12 cellular contexts compared by ENCODE assay signal in the genomic region with DNA sequence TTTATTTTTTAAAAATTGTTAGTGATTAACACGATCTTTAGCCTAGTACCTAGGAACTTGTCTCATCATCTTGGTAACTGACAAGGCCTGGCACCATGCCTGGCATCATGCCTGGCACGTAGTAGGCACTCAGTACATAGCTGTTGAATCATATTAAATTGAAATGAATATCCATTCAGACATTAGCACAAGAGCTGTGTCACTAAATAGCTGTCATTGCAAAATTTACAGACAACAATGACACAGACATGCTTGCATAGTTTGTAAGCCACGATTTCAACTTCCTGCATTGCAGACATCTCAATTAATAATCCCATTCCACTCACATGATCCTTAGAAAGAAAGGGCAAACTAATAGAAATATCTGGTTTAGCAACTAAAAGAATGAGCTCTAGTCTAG. TPM values are rescaled to one million over a fixed set of nuclear protein-coding genes. Genes with fewer than 3 reads are reported as not detected.
DNase-seq lines count a peak whose midpoint lies in the region; ATAC-seq, FAIRE-seq and TF ChIP-seq lines count a peak whose summit lies in the region.
"Had no signal": no experiment of that assay in that cellular context is flagged by ENCODE, and none has a peak within 500 bp of the region (broad histone marks: within the 10 kb centered on the region; RNA-seq: fewer than 3 reads in every experiment).

No MANE protein-coding gene starts in this region.

- no peak overlapping the region for H4K91ac ChIP-seq in mesenchymal stem cell (ENCODE audit: low read length)

- H2BK5ac ChIP-seq in mesenchymal stem cell (ENCODE audit: low read depth, low read length, poor library complexity, severe bottlenecking) = no peak overlapping the region

- no peaks in the 10 kb centered on the region for H4K20me1 ChIP-seq in Karpas-422 (ENCODE audit: insufficient read depth, low read depth, low read length)

- no peaks in the 10 kb centered on the region for H3K9me2 ChIP-seq in Karpas-422 (replicated peaks; ENCODE audit: insufficient read depth, low read length)

- H3K9ac ChIP-seq in Karpas-422 (ENCODE audit: low read length) = no peak overlapping the region
- H3K9ac ChIP-seq in mesenchymal stem cell (ENCODE audit: low read length) = peak overlapping the region; percentile 74

- H3K36me3 ChIP-seq in Karpas-422 (ENCODE audit: insufficient read depth, low read length) = no peaks in the 10 kb centered on the region
- H3K36me3 ChIP-seq in bronchial epithelial cell (ENCODE audit: control insufficient read depth, insufficient read depth, low read length) = no peaks in the 10 kb centered on the region
- no peaks in the 10 kb centered on the region for H3K36me3 ChIP-seq in mesenchymal stem cell (ENCODE audit: control insufficient read depth in 1 of 2, insufficient read depth in 2 of 2, low read depth in 1 of 2, low read length in 2 of 2)
- H3K36me3 ChIP-seq: BE2C had no signal

- H3K79me2 ChIP-seq in Karpas-422 (ENCODE audit: low read length) = no peaks in the 10 kb centered on the region

- no peaks in the 10 kb centered on the region for H3K27me3 ChIP-seq in Karpas-422 (ENCODE audit: low read length)
- no peaks in the 10 kb centered on the region for H3K27me3 ChIP-seq in bronchial epithelial cell (ENCODE audit: control insufficient read depth, insufficient read depth, low read length)
- H3K27me3 ChIP-seq in mesenchymal stem cell (ENCODE audit: control insufficient read depth in 1 of 2, insufficient read depth in 1 of 2, low read length in 2 of 2) = no peaks in the 10 kb centered on the region
- H3K27me3 ChIP-seq: BE2C had no signal

- no peaks in the 10 kb centered on the region for H3K9me3 ChIP-seq in Karpas-422 (ENCODE audit: low read length)
- H3K9me3 ChIP-seq in mesenchymal stem cell (ENCODE audit: control insufficient read depth, low read length) = no peaks in the 10 kb centered on the region
- H3K9me3 ChIP-seq: BE2C had no signal

- H3K79me1 ChIP-seq in mesenchymal stem cell (replicated peaks; ENCODE audit: low read length, poor library complexity, severe bottlenecking) = no peaks in the 10 kb centered on the region

- no peak for FAIRE-seq in bronchial epithelial cell (lab: Jason Lieb, UNC)

- H4K8ac ChIP-seq in mesenchymal stem cell (ENCODE audit: low read length) = no peak overlapping the region

- H2BK12ac ChIP-seq in mesenchymal stem cell (ENCODE audit: low read length in 2 of 2) = no peak overlapping the region

- TF ChIP-seq CTCF in bronchial epithelial cell (IDR thresholded peaks at IDR 0.05; ENCODE audit: insufficient read depth, low read length, severe bottlenecking) = no peak
- no peak for TF ChIP-seq CTCF in GM20000 (IDR thresholded peaks at IDR 0.05; ENCODE audit: extremely low read depth, missing control alignments)

- no peak overlapping the region for H3K4ac ChIP-seq in mesenchymal stem cell (ENCODE audit: low read depth in 1 of 2, low read length in 2 of 2)

- H3K18ac ChIP-seq in mesenchymal stem cell (ENCODE audit: low read depth in 1 of 2, low read length in 2 of 2) = no peak overlapping the region

- H3K4me1 ChIP-seq in Karpas-422 (ENCODE audit: low read length) = peaks cover 4% of the 10 kb centered on the region; the same call in 1 of the 2 replicates
- H3K4me1 ChIP-seq in mesenchymal stem cell (ENCODE audit: control insufficient read depth, insufficient read depth, low read depth, low read length) = peaks cover 7% of the 10 kb centered on the region
- H3K4me1 ChIP-seq: BE2C had no signal

- H3K4me2 ChIP-seq in Karpas-422 (ENCODE audit: low read depth, low read length, poor library complexity, severe bottlenecking) (no peak overlapping the region), mesenchymal stem cell (ENCODE audit: low read length, poor library complexity, severe bottlenecking) (no peak overlapping the region)

- 40% methylated on average over 2 of the region's 3 CpGs for WGBS in mesenchymal stem cell

- H2BK120ac ChIP-seq in mesenchymal stem cell (ENCODE audit: low read depth, low read length) = no peak overlapping the region

- H2BK15ac ChIP-seq in mesenchymal stem cell (ENCODE audit: low read depth, poor library complexity, severe bottlenecking) = no peak overlapping the region

- H2AK5ac ChIP-seq in mesenchymal stem cell (ENCODE audit: low read length, severe bottlenecking) = no peak overlapping the region

- H3K4me3 ChIP-seq in Karpas-422 (ENCODE audit: low read length) (no peak overlapping the region), bronchial epithelial cell (ENCODE audit: low read depth, low read length) (no peak overlapping the region), mesenchymal stem cell (ENCODE audit: insufficient read depth in 1 of 2, low read depth in 1 of 2, low read length in 2 of 2) (no peak overlapping the region)

- H2AFZ ChIP-seq in Karpas-422 (ENCODE audit: low read length) (peak overlapping the region; percentile 15; the same call in 1 of the 2 replicates), mesenchymal stem cell (ENCODE audit: low read depth, low read length) (no peak overlapping the region)

- H3K27ac ChIP-seq in Karpas-422 (ENCODE audit: low read length) (no peak overlapping the region), mesenchymal stem cell (ENCODE audit: low read length, poor library complexity, severe bottlenecking) (peak overlapping the region; percentile 11)

- no peak for ATAC-seq in GM21447 (IDR thresholded peaks at IDR 0.05; ENCODE audit: unreplicated experiment)
- ATAC-seq in HG02885 (IDR thresholded peaks at IDR 0.05; ENCODE audit: poor library complexity, unreplicated experiment) = no peak
- no peak for ATAC-seq in GM18909 (IDR thresholded peaks at IDR 0.05; ENCODE audit: poor library complexity, unreplicated experiment)
- ATAC-seq: stimulated activated naive CD8-positive, alpha-beta T cell treated with anti-CD3 and anti-CD28 coated beads, Interleukin-15, amount 100 ng/mL, for 72 hours had no signal

- DNase-seq in AG08395 (ENCODE audit: low spot score) (peak; percentile 62), Karpas-422 (no peak), bronchial epithelial cell (ENCODE audit: low read depth) (peak; percentile 95), mesenchymal stem cell (peak; percentile 48), GM20000 (ENCODE audit: low spot score) (no peak)
- DNase-seq: BE2C; islet precursor cell; NCI-H2029; stimulated activated naive CD8-positive, alpha-beta T cell treated with anti-CD3 and anti-CD28 coated beads, Interleukin-15, amount 100 ng/mL, for 72 hours had no signal

- no peak overlapping the region for H3K14ac ChIP-seq in mesenchymal stem cell (ENCODE audit: low read length in 2 of 2)

- no peak overlapping the region for H3K23ac ChIP-seq in mesenchymal stem cell (ENCODE audit: low read length in 2 of 2)

RNA-seq across cellular contexts. Expression of gene PHACTR4, which starts 15.4 kb away (rescaled TPM):
- 8.5 and 10.0 TPM in 2 replicates for total RNA-seq in Karpas-422 (2014; rRNA removed; shearing (Covaris generic); ENCODE audit: low replicate concordance)
- 3.2 and 6.7 TPM in 2 replicates for total RNA-seq in bronchial epithelial cell
- polyA plus RNA-seq in mesenchymal stem cell (2013, experiment 1 of 2) = 21.5 TPM
- 20.8 TPM for polyA plus RNA-seq in mesenchymal stem cell (2013, experiment 2 of 2)

RNA-seq across cellular contexts. Expression of gene MED18, which starts 25.3 kb away (rescaled TPM):
- total RNA-seq in Karpas-422 (2014; rRNA removed; shearing (Covaris generic); ENCODE audit: low replicate concordance) = 27.6 and 29.4 TPM in 2 replicates
- 55.0 and 59.5 TPM in 2 replicates for total RNA-seq in bronchial epithelial cell
- polyA plus RNA-seq in mesenchymal stem cell (2013, experiment 1 of 2) = 7.1 TPM
- polyA plus RNA-seq in mesenchymal stem cell (2013, experiment 2 of 2) = 6.7 TPM

Comparison
In these comparisons a context has a peak if more than half of its experiments do, and no peak if none do; other contexts are left out.
1. DNase-seq: peak in AG08395 (single experiment), bronchial epithelial cell (single experiment) and mesenchymal stem cell (single experiment); none in Karpas-422 (single experiment) and GM20000 (single experiment).